In the genomic region with DNA sequence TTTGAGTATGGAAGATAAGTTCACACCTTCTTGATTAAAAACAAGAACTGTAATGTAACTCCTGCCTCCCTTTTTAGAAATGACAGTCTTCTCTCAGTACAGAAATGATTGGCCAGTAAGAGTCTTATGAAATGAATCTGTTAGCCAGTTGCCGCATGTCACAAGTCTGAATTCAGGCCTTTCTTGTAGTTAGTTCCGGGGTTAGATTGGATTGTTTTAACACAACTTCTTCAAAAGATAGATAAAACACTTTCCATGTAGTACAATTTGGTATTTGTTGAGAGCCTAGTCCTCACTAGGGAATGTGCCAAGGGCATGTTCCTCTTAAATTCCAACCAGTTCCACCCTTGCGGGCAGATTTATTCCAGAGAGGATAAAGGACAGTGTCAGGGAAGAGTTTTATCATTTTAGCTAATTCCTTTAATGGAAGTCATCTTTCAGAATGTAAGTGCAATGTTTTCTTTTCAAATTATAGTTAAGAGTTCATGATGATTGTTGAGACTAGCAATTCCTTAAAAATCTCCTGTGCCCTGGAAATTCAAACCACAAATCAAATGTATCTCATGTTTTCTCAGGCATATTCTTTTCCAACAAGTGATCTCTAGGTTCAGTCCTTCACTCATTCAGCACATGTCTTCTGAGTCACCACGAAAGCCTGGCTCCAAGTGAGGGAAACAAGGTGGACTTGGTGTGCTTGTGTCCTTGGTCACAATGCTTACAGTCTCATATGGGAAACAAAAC, we compare ENCODE assay signal across 9 cellular contexts. TPM values are rescaled to one million over a fixed set of nuclear protein-coding genes. Genes with fewer than 3 reads are reported as not detected.
DNase-seq lines count a peak whose midpoint lies in the region; ATAC-seq, FAIRE-seq and TF ChIP-seq lines count a peak whose summit lies in the region.
"Had no signal": no experiment of that assay in that cellular context is flagged by ENCODE, and none has a peak within 500 bp of the region (broad histone marks: within the 10 kb centered on the region; RNA-seq: fewer than 3 reads in every experiment).

No MANE protein-coding gene starts in this region.

- no peaks in the 10 kb centered on the region for H3K27me3 ChIP-seq in skeletal muscle satellite cell (ENCODE audit: control insufficient read depth, insufficient read depth, low read length)

- H3K9ac ChIP-seq in skeletal muscle satellite cell (ENCODE audit: low read depth, low read length): peak overlapping the region; percentile 94

- FAIRE-seq in HTR-8/SVneo (lab: Jason Lieb, UNC): no peak

- H3K4me1 ChIP-seq in skeletal muscle satellite cell (ENCODE audit: control insufficient read depth, insufficient read depth, low read length): peaks cover 48% of the 10 kb centered on the region

- peak; percentile 94 for DNase-seq in AG09309 (ENCODE audit: low read depth)
- peak; percentile 85 for DNase-seq in astrocyte of the hippocampus (ENCODE audit: low read depth, low spot score)
- DNase-seq in NCI-H510A (lab: John Stamatoyannopoulos, UW): no peak
- no peak for DNase-seq in NCI-H128 (lab: John Stamatoyannopoulos, UW; ENCODE audit: unreplicated experiment)
- no peak for DNase-seq in HTR-8/SVneo (ENCODE audit: insufficient read length, low spot score)

- no peaks in the 10 kb centered on the region for H3K36me3 ChIP-seq in skeletal muscle satellite cell (ENCODE audit: insufficient read depth, low read length)

- no peak for TF ChIP-seq CTCF in AG09309 (IDR thresholded peaks at IDR 0.05; ENCODE audit: control insufficient read depth, insufficient read depth, low read depth, low read length, missing control alignments)

- H3K4me3 ChIP-seq in AG09309 (ENCODE audit: control insufficient read depth, low read depth, low read length): no peak overlapping the region
- peak overlapping the region; percentile 91 for H3K4me3 ChIP-seq in skeletal muscle satellite cell (ENCODE audit: low read length)

- ATAC-seq in GM19023 (IDR thresholded peaks at IDR 0.05; ENCODE audit: unreplicated experiment) (peak; percentile 41), HG03103 (IDR thresholded peaks at IDR 0.05; ENCODE audit: low read depth, unreplicated experiment) (peak; percentile 47)
- ATAC-seq: HCT116 had no signal

- no peaks in the 10 kb centered on the region for H3K9me3 ChIP-seq in skeletal muscle satellite cell (replicated peaks; ENCODE audit: low read length)

- peak overlapping the region; percentile 78 for H3K4me2 ChIP-seq in skeletal muscle satellite cell (ENCODE audit: low read length)

RNA-seq across cellular contexts. Expression of gene FHIP2A, which starts 4.1 kb away (rescaled TPM):
- 15.7 and 17.3 TPM in 2 replicates for total RNA-seq in skeletal muscle satellite cell (2012; rRNA removed)

Comparison
In these comparisons a context has a peak if more than half of its experiments do, and no peak if none do; other contexts are left out.
1. DNase-seq: peak in AG09309 (single experiment) and astrocyte of the hippocampus (single experiment); none in NCI-H510A (single experiment), NCI-H128 (single experiment) and HTR-8/SVneo (single experiment).